Comparison of ENCODE assay signal across 9 cellular contexts in the genomic region with DNA sequence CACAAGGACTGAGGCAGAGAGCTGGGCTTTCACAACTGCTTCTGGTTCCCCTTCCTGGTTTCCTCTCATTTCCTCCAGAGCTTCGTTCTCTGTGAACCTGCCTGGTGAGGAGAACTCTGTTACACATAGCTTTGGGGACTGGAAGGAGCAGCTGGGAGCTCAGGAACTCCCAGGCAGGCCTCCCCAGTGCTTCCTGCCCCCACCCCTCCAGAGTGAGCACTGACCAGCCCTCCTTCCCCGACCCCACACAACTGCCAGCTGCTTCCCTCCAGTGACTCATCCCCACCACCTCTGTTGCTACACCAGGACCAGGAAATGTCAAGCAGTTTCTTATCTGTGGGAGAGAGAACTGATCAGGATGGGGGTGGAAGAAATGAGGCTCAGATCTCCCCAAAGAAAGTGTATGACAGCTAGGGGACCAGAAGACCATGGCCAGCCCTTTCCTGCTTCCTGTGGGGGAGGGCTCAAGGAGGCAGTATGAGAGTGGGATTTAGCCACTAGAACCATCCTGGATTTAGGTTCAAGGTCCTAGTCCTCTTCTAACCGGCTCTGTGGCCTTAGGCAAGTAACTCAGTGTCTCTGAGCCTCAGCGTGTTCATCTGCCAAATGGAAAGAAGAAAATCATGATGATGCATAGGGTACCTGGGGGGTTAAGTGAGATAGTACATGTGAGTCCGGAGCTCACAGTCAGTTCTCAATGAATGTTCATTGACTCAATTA. TPM values are rescaled to one million over a fixed set of nuclear protein-coding genes. Genes with fewer than 3 reads are reported as not detected.
DNase-seq lines count a peak whose midpoint lies in the region; ATAC-seq and TF ChIP-seq lines count a peak whose summit lies in the region.
"Had no signal": no experiment of that assay in that cellular context is flagged by ENCODE, and none has a peak within 500 bp of the region (broad histone marks: within the 10 kb centered on the region; RNA-seq: fewer than 3 reads in every experiment).

No MANE protein-coding gene starts in this region.

- ATAC-seq in HG03520 (IDR thresholded peaks at IDR 0.05; ENCODE audit: unreplicated experiment): no peak

- no peak overlapping the region for H3K4me3 Mint-ChIP-seq in T-helper 2 cell treated with Interferon-gamma antibody and Interleukin-4, amounts not matched to agents 5 μg/mL and 100 μg/mL, for 36 hours
- H3K4me3 Mint-ChIP-seq: activated B cell treated with CpG ODN at 0.5 μM for 24 hours had no signal

- peaks cover 5% of the 10 kb centered on the region for H3K36me3 ChIP-seq in SJSA1

- H3K36me3 Mint-ChIP-seq in T-helper 2 cell treated with Interferon-gamma antibody and Interleukin-4, amounts not matched to agents 5 μg/mL and 100 μg/mL, for 36 hours (ENCODE audit: low read depth): no peaks in the 10 kb centered on the region

- TF ChIP-seq CTCF in GM10266 (IDR thresholded peaks at IDR 0.05; ENCODE audit: control insufficient read depth, insufficient read depth, low read depth, missing control alignments): no peak

- peak overlapping the region; percentile 13 for H3K27ac ChIP-seq in SJSA1

- H3K27me3 Mint-ChIP-seq in T-helper 2 cell treated with Interferon-gamma antibody and Interleukin-4, amounts not matched to agents 5 μg/mL and 100 μg/mL, for 36 hours (ENCODE audit: low read depth): peaks cover 6% of the 10 kb centered on the region
- H3K27me3 Mint-ChIP-seq: activated B cell treated with CpG ODN at 0.5 μM for 24 hours had no signal

- no peaks in the 10 kb centered on the region; the same call in 1 of the 2 replicates for H3K9me3 ChIP-seq in SJSA1 (replicated peaks)

- no peak overlapping the region for H3K27ac Mint-ChIP-seq in T-helper 2 cell treated with Interferon-gamma antibody and Interleukin-4, amounts not matched to agents 5 μg/mL and 100 μg/mL, for 36 hours
- H3K27ac Mint-ChIP-seq: activated B cell treated with CpG ODN at 0.5 μM for 24 hours had no signal

- H3K4me3 ChIP-seq in SJSA1: no peak overlapping the region
- no peak overlapping the region for H3K4me3 ChIP-seq in skeletal muscle cell (ENCODE audit: low read depth, low read length)

- no peaks in the 10 kb centered on the region for H3K9me3 Mint-ChIP-seq in T-helper 2 cell treated with Interferon-gamma antibody and Interleukin-4, amounts not matched to agents 5 μg/mL and 100 μg/mL, for 36 hours
- H3K9me3 Mint-ChIP-seq: activated B cell treated with CpG ODN at 0.5 μM for 24 hours had no signal

- peaks cover 21% of the 10 kb centered on the region for H3K4me1 ChIP-seq in SJSA1 (replicated peaks)

- DNase-seq in T-helper 2 cell treated with Interferon-gamma antibody and Interleukin-4, amounts not matched to agents 5 μg/mL and 100 μg/mL, for 36 hours (ENCODE audit: low spot score): peak; percentile 23
- DNase-seq in T-helper 2 cell (no peak), SJSA1 (ENCODE audit: low read depth in 1 of 2, low spot score in 2 of 2) (peak; percentile 68 to 90), glomerular endothelial cell (ENCODE audit: extremely low read depth, low read depth, low spot score) (peak; percentile 81), skeletal muscle cell (ENCODE audit: low read depth) (peak; percentile 56), cortex of kidney (lab: John Stamatoyannopoulos, UW) (no peak), GM10266 (ENCODE audit: extremely low spot score) (no peak)
- DNase-seq: activated B cell treated with CpG ODN at 0.5 μM for 24 hours had no signal

- H3K27me3 ChIP-seq in SJSA1 (replicated peaks): no peaks in the 10 kb centered on the region

- peaks cover 9% of the 10 kb centered on the region for H3K4me1 Mint-ChIP-seq in T-helper 2 cell treated with Interferon-gamma antibody and Interleukin-4, amounts not matched to agents 5 μg/mL and 100 μg/mL, for 36 hours (ENCODE audit: low read depth)

RNA-seq across cellular contexts. Expression of a gene that starts 4.5 kb away (rescaled TPM):
- 55.3 and 65.0 TPM in 2 replicates for total RNA-seq in SJSA1 (2014; rRNA removed; shearing (Covaris generic))
- 243 and 296 TPM in 2 replicates for total RNA-seq in glomerular endothelial cell

Comparison
In these comparisons a context has a peak if more than half of its experiments do, and no peak if none do; other contexts are left out.
1. DNase-seq: peak in T-helper 2 cell treated with Interferon-gamma antibody and Interleukin-4, amounts not matched to agents 5 μg/mL and 100 μg/mL, for 36 hours (single experiment), SJSA1 (2 of 2), glomerular endothelial cell (single experiment) and skeletal muscle cell (single experiment); none in T-helper 2 cell (0 of 5), cortex of kidney (single experiment) and GM10266 (single experiment).